Comparison of ENCODE assay signal across 8 cellular contexts in genomic region chr10:69914373-69915268, GRCh38.
A peak's percentile ranks its signal among the peaks of the same experiment; 100 is the strongest.
DNase-seq lines count a peak whose midpoint lies in the region; ATAC-seq lines count a peak whose summit lies in the region.

No MANE protein-coding gene starts in this region.

- peak; percentile 21 for DNase-seq in activated CD4-positive, CD25-positive, alpha-beta regulatory T cell treated with anti-CD3 and anti-CD28 coated beads, Interleukin-2, amount 50 U/mL, for 16 hours (ENCODE audit: low read depth, low spot score)
- DNase-seq in NCI-H1694 (lab: John Stamatoyannopoulos, UW) (peak; percentile 54), cerebellar cortex (ENCODE audit: low spot score) (peak; percentile 87), kidney tubule cell (ENCODE audit: low spot score) (peak; percentile 56)
- DNase-seq in activated CD4-positive, CD25-positive, alpha-beta regulatory T cell treated with anti-CD3 and anti-CD28 coated beads, Interleukin-2, amount 50 U/mL, for 72 hours: peak; percentile 60
- peak; percentile 13 for DNase-seq in stimulated activated CD4-positive, alpha-beta T cell treated with anti-CD3 and anti-CD28 coated beads, Interleukin-2, amount 100 ng/mL, for 4 hours (ENCODE audit: low read depth)
- no peak for DNase-seq in central memory CD4-positive, alpha-beta T cell

- no peak for ATAC-seq in activated CD4-positive, CD25-positive, alpha-beta regulatory T cell treated with anti-CD3 and anti-CD28 coated beads, Interleukin-2, amount 50 U/mL, for 24 hours
